Comparison of ENCODE assay signal across 1 cellular context in the genomic region with DNA sequence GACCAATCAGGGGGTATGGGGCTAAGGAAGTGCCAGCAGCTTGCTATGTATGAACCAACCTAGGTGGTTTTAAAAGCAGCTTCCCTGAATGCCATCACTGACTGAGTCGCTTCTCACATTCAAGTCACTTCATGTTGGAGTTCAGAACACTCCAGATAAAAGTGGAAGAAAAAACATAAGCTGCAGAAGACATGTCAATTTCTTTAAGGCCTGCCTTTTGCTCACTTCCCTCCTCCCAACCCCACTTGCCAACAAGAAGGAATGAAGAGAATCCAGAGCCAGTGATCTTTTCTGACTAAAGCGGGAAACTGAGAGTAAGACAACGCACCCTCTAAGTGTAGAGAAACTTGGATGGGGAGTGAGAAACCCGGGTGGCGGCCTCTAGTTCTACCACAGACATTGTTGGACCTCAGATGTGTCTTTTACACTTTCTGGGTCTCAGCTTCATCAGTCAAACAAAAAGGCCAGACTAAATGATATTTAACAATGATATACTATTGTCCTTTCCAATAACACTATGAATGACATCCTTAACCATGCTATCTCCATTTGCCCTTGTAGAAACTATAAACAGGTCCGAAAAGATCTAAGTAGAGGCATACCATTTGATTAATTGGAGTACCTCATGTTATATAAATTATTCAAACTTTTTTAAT.
TF ChIP-seq lines count a peak whose summit lies in the region.

No MANE protein-coding gene starts in this region.

TF ChIP-seq in GM12878, 131 proteins besides CTCF, POLR2A, EP300 and RAD21 (continued from another document):
- TF ChIP-seq BCL11A (IDR thresholded peaks at IDR 0.05; ENCODE audit: low read depth, low read length): no peak
